In the genomic region with DNA sequence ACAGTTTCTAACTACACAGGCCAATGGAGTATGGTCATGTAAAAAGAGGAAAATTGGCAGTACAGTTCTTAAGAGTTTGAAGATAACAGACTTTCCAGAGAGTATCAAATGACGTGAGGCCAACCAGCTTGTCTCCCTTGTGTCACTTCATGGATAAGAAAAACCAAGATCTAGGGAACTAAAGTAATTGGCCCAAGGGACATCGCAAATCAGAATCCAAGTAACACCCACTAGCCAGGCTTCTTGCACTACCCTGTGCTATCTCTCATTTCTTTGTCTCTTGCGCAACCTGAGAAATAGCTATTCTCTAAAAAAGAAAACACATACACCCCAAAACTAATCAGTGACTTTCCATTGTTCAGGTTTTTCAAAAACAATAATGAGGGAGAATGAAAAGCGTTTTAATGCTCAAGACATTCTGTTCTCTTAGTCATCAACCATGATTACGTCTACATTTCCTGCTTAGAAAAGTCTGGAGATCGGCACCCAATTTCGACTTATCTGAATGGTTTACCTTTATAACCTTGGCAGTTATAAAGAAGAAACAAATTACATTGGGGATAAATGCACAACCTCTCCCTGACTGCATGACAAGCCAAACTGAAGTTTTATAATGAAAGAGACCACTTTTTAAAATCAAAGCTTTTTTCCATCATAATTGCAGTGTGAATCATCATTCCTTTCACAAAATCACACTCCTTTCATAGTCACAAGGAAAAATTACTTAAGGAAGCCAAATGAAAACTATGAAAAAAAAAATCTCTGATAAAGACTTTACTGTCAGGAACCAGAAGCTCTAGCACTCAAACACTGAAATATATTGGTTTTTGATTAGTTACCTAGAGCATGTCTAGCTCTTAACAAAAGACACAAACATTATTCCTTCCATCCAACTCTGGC, we compare ENCODE assay signal across 11 cellular contexts. TPM values are rescaled to one million over a fixed set of nuclear protein-coding genes. Genes with fewer than 3 reads are reported as not detected.
DNase-seq lines count a peak whose midpoint lies in the region; ATAC-seq, FAIRE-seq and TF ChIP-seq lines count a peak whose summit lies in the region.
"Had no signal": no experiment of that assay in that cellular context is flagged by ENCODE, and none has a peak within 500 bp of the region (broad histone marks: within the 10 kb centered on the region; RNA-seq: fewer than 3 reads in every experiment).

No MANE protein-coding gene starts in this region.

- 92% methylated on average over 7 of the region's 7 CpGs; no CpG with 5 or more reads in 1 of the 2 experiments for WGBS in H1 (ENCODE audit: extremely low coverage in 1 of 2, insufficient coverage in 1 of 2, insufficient read length in 1 of 2, insufficient replicate concordance in 2 of 2, low coverage in 1 of 2, low lambda C conversion rate in 2 of 2, missing lambda C conversion rate in 1 of 2), 2 experiments

- H2BK12ac ChIP-seq in H1 (ENCODE audit: low read depth, low read length), result no peak overlapping the region

- no peak for TF ChIP-seq EP300 in H1 (IDR thresholded peaks at IDR 0.05; ENCODE audit: borderline replicate concordance in 1 of 2, low read depth in 2 of 2, low read length in 2 of 2)

- no peak overlapping the region for H3K18ac ChIP-seq in H1 (ENCODE audit: extremely low read depth, low read length)

- POLR2A ChIA-PET in H1 (lab: Charles Lee; ENCODE audit: partially characterized antibody), result interaction anchor here (1.7 kb wide), 1 partner anchor 18 kb away, joined by 3 read pairs; no protein-coding TSS in a partner anchor

- DNase-seq in NCI-H460 (ENCODE audit: extremely low read depth, low read depth), result peak; percentile 5
- no peak for DNase-seq in H1 (ENCODE audit: low read depth in 1 of 2, low spot score in 2 of 2)
- DNase-seq in kidney glomerular epithelial cell (lab: John Stamatoyannopoulos, UW), result peak; percentile 3
- DNase-seq in upper lobe of right lung, result no peak
- no peak for DNase-seq in stimulated activated CD4-positive, alpha-beta T cell treated with anti-CD3 and anti-CD28 coated beads, Interleukin-1b, Interleukin-23, amount 100 ng/mL, for 48 hours
- no peak for DNase-seq in middle frontal gyrus (ENCODE audit: extremely low spot score, low spot score)
- DNase-seq in NCI-H774 (lab: John Stamatoyannopoulos, UW), result no peak
- no peak for DNase-seq in LoVo (ENCODE audit: low spot score)
- DNase-seq: activated CD8-positive, alpha-beta memory T cell treated with anti-CD3 and anti-CD28 coated beads, Interleukin-2, amount 50 U/mL, for 4 hours; natural killer cell; thyroid gland had no signal

- intact Hi-C loops in upper lobe of right lung (cut with DNase I), result no loop called here

- H3K56ac ChIP-seq in H1 (replicated peaks; ENCODE audit: insufficient read length, low read depth, low read length), result no peak overlapping the region

- no peak overlapping the region for H3K14ac ChIP-seq in H1 (ENCODE audit: insufficient read length)

- no peak overlapping the region for H4K5ac ChIP-seq in H1 (ENCODE audit: insufficient read length, low read depth, low read length)

- no peak overlapping the region for H2AK5ac ChIP-seq in H1 (ENCODE audit: low read depth, low read length)

- no peak for ATAC-seq in upper lobe of right lung
- ATAC-seq: natural killer cell had no signal

- H3K27ac ChIP-seq in H1 (ENCODE audit: low read depth, low read length) (no peak overlapping the region), upper lobe of right lung (peak overlapping the region; percentile 55)

- no peak overlapping the region for H3K9ac ChIP-seq in H1 (replicated peaks in 1 of 4; ENCODE audit: extremely low read depth in 1 of 4, low read depth in 3 of 4, low read length in 3 of 4)

- no peak overlapping the region for H3K23ac ChIP-seq in H1 (ENCODE audit: insufficient read length)

- H2BK20ac ChIP-seq in H1 (ENCODE audit: low read length), result no peak overlapping the region

- H2BK15ac ChIP-seq in H1 (ENCODE audit: low read length), result no peak overlapping the region

- no peak overlapping the region for H2BK5ac ChIP-seq in H1 (ENCODE audit: low read depth, low read length)

- no peak overlapping the region for H3K4me3 ChIP-seq in H1 (ENCODE audit: extremely low read depth in 1 of 4, insufficient read depth in 2 of 4, low read depth in 3 of 4, low read length in 4 of 4)
- H3K4me3 ChIP-seq in upper lobe of right lung, result no peak overlapping the region
- H3K4me3 ChIP-seq: thyroid gland had no signal

- no peaks in the 10 kb centered on the region for H3K79me1 ChIP-seq in H1 (ENCODE audit: low read depth, low read length)

- H3K4ac ChIP-seq in H1 (replicated peaks; ENCODE audit: insufficient read length, low read depth, low read length), result no peak overlapping the region

- TF ChIP-seq RAD21 in H1 (IDR thresholded peaks at IDR 0.05 in 1 of 2, conservative IDR thresholded peaks at IDR 0.05 in 1 of 2; ENCODE audit: low read depth in 2 of 2, low read length in 2 of 2), result no peak

- no peaks in the 10 kb centered on the region for H3K23me2 ChIP-seq in H1 (ENCODE audit: low read depth, low read length)

- CTCF ChIA-PET in H1 (lab: Charles Lee; ENCODE audit: partially characterized antibody), result interaction anchor here (0.6 kb wide), 1 partner anchor 32 kb away, joined by 3 read pairs; no protein-coding TSS in a partner anchor

- no peak overlapping the region for H4K8ac ChIP-seq in H1 (ENCODE audit: extremely low read depth, insufficient read depth, low read length)

- H4K20me1 ChIP-seq in H1 (replicated peaks in 1 of 2; ENCODE audit: control insufficient read depth in 1 of 2, insufficient read depth in 2 of 2, low read length in 2 of 2), result no peaks in the 10 kb centered on the region

- no peak overlapping the region for H2AFZ ChIP-seq in H1 (ENCODE audit: low read length)

- H3K36me3 ChIP-seq in H1 (ENCODE audit: control insufficient read depth in 2 of 4, insufficient read depth in 4 of 4, low read length in 3 of 4), result peaks cover 0 to 4% (median under 1%) of the 10 kb centered on the region in 4 experiments; a peak in 2 of 8 replicates
- H3K36me3 ChIP-seq in upper lobe of right lung, result no peaks in the 10 kb centered on the region
- H3K36me3 ChIP-seq: thyroid gland had no signal

- H3K9me3 ChIP-seq in H1 (ENCODE audit: insufficient read depth in 2 of 2, low read depth in 1 of 2, low read length in 1 of 2) (no peaks in the 10 kb centered on the region), upper lobe of right lung (no peaks in the 10 kb centered on the region)
- H3K9me3 ChIP-seq: thyroid gland had no signal

- H2BK120ac ChIP-seq in H1 (replicated peaks; ENCODE audit: low read depth, low read length), result no peak overlapping the region

- TF ChIP-seq CTCF in H1 (IDR thresholded peaks at IDR 0.05; ENCODE audit: control extremely low read depth in 1 of 3, insufficient read depth in 1 of 3, low read depth in 1 of 3, low read length in 3 of 3), result no peak
- TF ChIP-seq CTCF in upper lobe of right lung (IDR thresholded peaks at IDR 0.05), result no peak

- peaks cover 0 to 8% (median 7%) of the 10 kb centered on the region in 4 experiments; a peak in 5 of 7 replicates for H3K4me1 ChIP-seq in H1 (replicated peaks in 1 of 4; ENCODE audit: control insufficient read depth in 3 of 4, insufficient read depth in 4 of 4, low read length in 3 of 4)
- no peaks in the 10 kb centered on the region for H3K4me1 ChIP-seq in upper lobe of right lung
- H3K4me1 ChIP-seq: thyroid gland had no signal

- TF ChIP-seq POLR2A in H1 (IDR thresholded peaks at IDR 0.05; ENCODE audit: control extremely low read depth in 1 of 2, low read depth in 2 of 2, low read length in 2 of 2), result no peak

- peak; percentile 39 for FAIRE-seq in H1 (lab: Jason Lieb, UNC)

- H3K27me3 ChIP-seq in H1 (replicated peaks in 1 of 4; ENCODE audit: control insufficient read depth in 3 of 4, extremely low read depth in 1 of 4, insufficient read depth in 3 of 4, low read length in 3 of 4) (no peaks in the 10 kb centered on the region), upper lobe of right lung (no peaks in the 10 kb centered on the region)
- H3K27me3 ChIP-seq: thyroid gland had no signal

- H3K4me2 ChIP-seq in H1 (ENCODE audit: insufficient read depth in 1 of 2, low read depth in 2 of 2, low read length in 2 of 2), result no peak overlapping the region

- H3K79me2 ChIP-seq in H1 (ENCODE audit: control insufficient read depth in 1 of 2, insufficient read depth in 2 of 2, low read length in 2 of 2), result no peaks in the 10 kb centered on the region

- H4K91ac ChIP-seq in H1 (replicated peaks; ENCODE audit: insufficient read length, low read length), result no peak overlapping the region

TF ChIP-seq in H1, 55 proteins besides CTCF, POLR2A, EP300 and RAD21:
- no peak for TF ChIP-seq NRF1 (IDR thresholded peaks at IDR 0.05; ENCODE audit: low read depth, low read length)
- TF ChIP-seq CEBPB (IDR thresholded peaks at IDR 0.05; ENCODE audit: low read depth, low read length), result peak; percentile 91

RNA-seq across cellular contexts. Expression of a gene that starts 42.1 kb away (rescaled TPM):
- 10.7 and 11.9 TPM in 2 replicates for total RNA-seq in NCI-H460 (2014; rRNA removed; shearing (Covaris generic))
- 8.4 and 14.3 TPM in 2 replicates for polyA plus RNA-seq in NCI-H460 (2014; cell fraction: nucleus; rRNA removed)
- 19.8 and 20.8 TPM in 2 replicates for total RNA-seq in H1 (2021; fragmentation: NEBNext Ultra II Directional; extraction: Animal tissue kit (Norgen Biotek cat#: 25700))
- polyA plus RNA-seq in H1 (2011; rRNA removed), result 8.5 and 15.4 TPM in 2 replicates
- polyA plus RNA-seq in H1 (2011; cell fraction: cytosol; rRNA removed), result 11.2 TPM
- polyA plus RNA-seq in H1 (2011; cell fraction: nucleus; rRNA removed), result 12.2 TPM
- 13.3 to 16.5 TPM (median 14.1 TPM) in 4 replicates for polyA plus RNA-seq in H1 (2012, experiment 1 of 2)
- polyA plus RNA-seq in H1 (2012, experiment 2 of 2), result 2.3 TPM
- 6.8 TPM for polyA plus RNA-seq in H1 (2013, experiment 1 of 2)
- polyA plus RNA-seq in H1 (2013, experiment 2 of 2), result 7.4 TPM
- 50.1 and 70.9 TPM in 2 replicates for polyA minus RNA-seq in H1 (2011; rRNA and poly(A)+ RNA removed)
- 23.5 TPM for polyA minus RNA-seq in H1 (2011; cell fraction: cytosol; rRNA and poly(A)+ RNA removed)
- polyA minus RNA-seq in H1 (2011; cell fraction: nucleus; rRNA and poly(A)+ RNA removed), result 71.0 TPM
- total RNA-seq in upper lobe of right lung, result 37.4 TPM

Comparison
In these comparisons a context has a peak if more than half of its experiments do, and no peak if none do; other contexts are left out.
1. DNase-seq: peak in NCI-H460 (single experiment) and kidney glomerular epithelial cell (single experiment); none in H1 (0 of 2), upper lobe of right lung (single experiment), stimulated activated CD4-positive, alpha-beta T cell treated with anti-CD3 and anti-CD28 coated beads, Interleukin-1b, Interleukin-23, amount 100 ng/mL, for 48 hours (single experiment), middle frontal gyrus (single experiment), NCI-H774 (single experiment) and LoVo (single experiment).